1 cellular context compared by ENCODE assay signal in the genomic region with DNA sequence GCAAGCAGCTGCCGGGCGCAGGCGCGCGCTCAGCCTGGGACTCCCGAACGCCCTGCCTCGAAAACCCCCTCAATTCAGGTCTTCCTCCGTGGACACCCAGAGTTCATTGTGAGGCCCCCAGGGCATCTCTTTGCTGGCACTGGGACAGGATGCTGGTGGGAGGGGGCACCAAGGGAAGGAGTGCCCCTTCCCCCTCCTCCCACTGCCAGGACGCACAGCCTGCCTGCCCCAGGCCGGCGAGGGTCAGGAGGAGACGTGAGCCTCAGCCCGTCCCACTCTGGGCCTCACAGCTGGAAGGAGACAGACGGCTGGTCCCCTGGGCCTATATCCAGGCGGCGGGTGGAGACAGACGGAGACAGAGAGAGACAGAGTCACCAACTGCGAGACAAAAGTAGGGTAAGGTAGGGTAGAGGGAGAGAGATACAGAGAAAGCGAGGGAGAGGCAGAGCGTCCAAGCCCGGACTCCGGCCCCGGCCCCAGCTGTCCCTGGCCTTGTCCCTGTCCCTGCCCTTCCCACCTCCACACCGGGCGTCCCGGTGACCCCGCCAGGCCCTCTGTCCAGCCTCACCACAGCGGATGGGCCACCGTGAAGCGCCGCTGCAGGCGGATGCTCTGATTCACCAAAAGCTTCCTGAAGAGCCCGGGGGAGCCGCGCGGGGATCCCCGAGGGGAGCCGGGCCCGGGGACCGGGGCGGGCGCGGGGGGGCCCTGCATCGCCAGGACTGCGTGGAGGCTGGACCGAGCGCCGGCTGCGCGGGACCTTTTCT.
TF ChIP-seq lines count a peak whose summit lies in the region.

Gene PDE4C, minus strand, starts transcription at position 737 of the 767 bp plus-strand sequence. Its CDS starts 23 bp downstream, at position 714.

TF ChIP-seq in HepG2, 621 proteins besides CTCF, POLR2A, EP300 and RAD21 (continued from another document):
- TF ChIP-seq ZNF713 (CRISPR knock-in tag; IDR thresholded peaks at IDR 0.05) (peak; percentile 54; the same call in 1 of the 2 replicates), PCBP1 (IDR thresholded peaks at IDR 0.05; ENCODE audit: borderline replicate concordance, low read depth, low read length) (0 out of 2 replicates have a peak, but pooled peaks have one; percentile 34), GPN1 (CRISPR knock-in tag; IDR thresholded peaks at IDR 0.05; ENCODE audit: borderline replicate concordance) (no peak), SPEN (CRISPR knock-in tag; IDR thresholded peaks at IDR 0.05; ENCODE audit: low read depth) (peak; percentile 39; the same call in 1 of the 2 replicates), AKAP8 (CRISPR knock-in tag; IDR thresholded peaks at IDR 0.05) (0 out of 2 replicates have a peak, but pooled peaks have one; percentile 53), PHF21A (CRISPR knock-in tag; IDR thresholded peaks at IDR 0.05) (peak; percentile 29; the same call in 1 of the 2 replicates), MED1 (CRISPR knock-in tag; IDR thresholded peaks at IDR 0.05) (peak; percentile 42; the same call in 1 of the 2 replicates), ZFY (CRISPR knock-in tag; IDR thresholded peaks at IDR 0.05) (peak; percentile 68), KDM2A (CRISPR knock-in tag; IDR thresholded peaks at IDR 0.05; ENCODE audit: borderline replicate concordance, low read depth) (peak; percentile 31; the same call in 1 of the 2 replicates), REST (IDR thresholded peaks at IDR 0.05; ENCODE audit: borderline replicate concordance in 1 of 2, low read depth in 1 of 2, low read length in 2 of 2) (peak in 1 of 2 experiments; percentile 56; a peak in 2 of 4 replicates), HNF4A (CRISPR knock-in tag; IDR thresholded peaks at IDR 0.05) (peak; percentile 45; the same call in 1 of the 2 replicates), RXRB (CRISPR knock-in tag; IDR thresholded peaks at IDR 0.05; ENCODE audit: borderline replicate concordance) (peak; percentile 47; the same call in 1 of the 2 replicates), HNRNPLL (IDR thresholded peaks at IDR 0.05; ENCODE audit: low read depth, low read length, poor library complexity, severe bottlenecking) (peak; percentile 54), PHF5A (CRISPR knock-in tag; IDR thresholded peaks at IDR 0.05; ENCODE audit: low read depth, unreplicated experiment) (no peak), ZFX (CRISPR knock-in tag; IDR thresholded peaks at IDR 0.05; ENCODE audit: low read depth) (peak; percentile 78), ESRRA (CRISPR knock-in tag; IDR thresholded peaks at IDR 0.05; ENCODE audit: low read depth) (peak; percentile 62), ZNF780A (CRISPR knock-in tag; IDR thresholded peaks at IDR 0.05) (no peak), ZNF687 (CRISPR knock-in tag; IDR thresholded peaks at IDR 0.05) (peak; percentile 69), ZBTB42 (CRISPR knock-in tag; IDR thresholded peaks at IDR 0.05) (no peak), RFX1 (IDR thresholded peaks at IDR 0.05) (no peak), MEIS2 (CRISPR knock-in tag; IDR thresholded peaks at IDR 0.05) (peak; percentile 35; the same call in 1 of the 2 replicates), ZNF572 (CRISPR knock-in tag; IDR thresholded peaks at IDR 0.05) (0 out of 2 replicates have a peak, but pooled peaks have one; percentile 67), KAT8 (CRISPR knock-in tag; IDR thresholded peaks at IDR 0.05) (0 out of 2 replicates have a peak, but pooled peaks have one; percentile 19), PHF8 (CRISPR knock-in tag; IDR thresholded peaks at IDR 0.05) (peak; percentile 13; the same call in 1 of the 2 replicates), HCFC1 (IDR thresholded peaks at IDR 0.05; ENCODE audit: low read depth, low read length) (no peak), BRD4 (CRISPR knock-in tag; IDR thresholded peaks at IDR 0.05) (0 out of 2 replicates have a peak, but pooled peaks have one; percentile 22), STAG1 (CRISPR knock-in tag; IDR thresholded peaks at IDR 0.05) (no peak), ZNF790 (CRISPR knock-in tag; IDR thresholded peaks at IDR 0.05; ENCODE audit: borderline replicate concordance) (no peak), ZNF136 (CRISPR knock-in tag; IDR thresholded peaks at IDR 0.05; ENCODE audit: low read depth) (no peak), MEIS1 (CRISPR knock-in tag; IDR thresholded peaks at IDR 0.05; ENCODE audit: borderline replicate concordance) (0 out of 2 replicates have a peak, but pooled peaks have one; percentile 48), TFAP4 (IDR thresholded peaks at IDR 0.05; ENCODE audit: borderline replicate concordance, low read depth) (peak; percentile 60), RARA (CRISPR knock-in tag; IDR thresholded peaks at IDR 0.05) (peak; percentile 60)
- TF ChIP-seq, protein P1, sequence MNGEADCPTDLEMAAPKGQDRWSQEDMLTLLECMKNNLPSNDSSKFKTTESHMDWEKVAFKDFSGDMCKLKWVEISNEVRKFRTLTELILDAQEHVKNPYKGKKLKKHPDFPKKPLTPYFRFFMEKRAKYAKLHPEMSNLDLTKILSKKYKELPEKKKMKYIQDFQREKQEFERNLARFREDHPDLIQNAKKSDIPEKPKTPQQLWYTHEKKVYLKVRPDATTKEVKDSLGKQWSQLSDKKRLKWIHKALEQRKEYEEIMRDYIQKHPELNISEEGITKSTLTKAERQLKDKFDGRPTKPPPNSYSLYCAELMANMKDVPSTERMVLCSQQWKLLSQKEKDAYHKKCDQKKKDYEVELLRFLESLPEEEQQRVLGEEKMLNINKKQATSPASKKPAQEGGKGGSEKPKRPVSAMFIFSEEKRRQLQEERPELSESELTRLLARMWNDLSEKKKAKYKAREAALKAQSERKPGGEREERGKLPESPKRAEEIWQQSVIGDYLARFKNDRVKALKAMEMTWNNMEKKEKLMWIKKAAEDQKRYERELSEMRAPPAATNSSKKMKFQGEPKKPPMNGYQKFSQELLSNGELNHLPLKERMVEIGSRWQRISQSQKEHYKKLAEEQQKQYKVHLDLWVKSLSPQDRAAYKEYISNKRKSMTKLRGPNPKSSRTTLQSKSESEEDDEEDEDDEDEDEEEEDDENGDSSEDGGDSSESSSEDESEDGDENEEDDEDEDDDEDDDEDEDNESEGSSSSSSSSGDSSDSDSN (CRISPR knock-in tag; IDR thresholded peaks at IDR 0.05): peak; percentile 48; the same call in 1 of the 2 replicates
- TF ChIP-seq, protein P2, sequence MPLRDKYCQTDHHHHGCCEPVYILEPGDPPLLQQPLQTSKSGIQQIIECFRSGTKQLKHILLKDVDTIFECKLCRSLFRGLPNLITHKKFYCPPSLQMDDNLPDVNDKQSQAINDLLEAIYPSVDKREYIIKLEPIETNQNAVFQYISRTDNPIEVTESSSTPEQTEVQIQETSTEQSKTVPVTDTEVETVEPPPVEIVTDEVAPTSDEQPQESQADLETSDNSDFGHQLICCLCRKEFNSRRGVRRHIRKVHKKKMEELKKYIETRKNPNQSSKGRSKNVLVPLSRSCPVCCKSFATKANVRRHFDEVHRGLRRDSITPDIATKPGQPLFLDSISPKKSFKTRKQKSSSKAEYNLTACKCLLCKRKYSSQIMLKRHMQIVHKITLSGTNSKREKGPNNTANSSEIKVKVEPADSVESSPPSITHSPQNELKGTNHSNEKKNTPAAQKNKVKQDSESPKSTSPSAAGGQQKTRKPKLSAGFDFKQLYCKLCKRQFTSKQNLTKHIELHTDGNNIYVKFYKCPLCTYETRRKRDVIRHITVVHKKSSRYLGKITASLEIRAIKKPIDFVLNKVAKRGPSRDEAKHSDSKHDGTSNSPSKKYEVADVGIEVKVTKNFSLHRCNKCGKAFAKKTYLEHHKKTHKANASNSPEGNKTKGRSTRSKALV (CRISPR knock-in tag; IDR thresholded peaks at IDR 0.05): 0 out of 2 replicates have a peak, but pooled peaks have one; percentile 54
